Comparison of ENCODE assay signal across 1 cellular context in the genomic region with DNA sequence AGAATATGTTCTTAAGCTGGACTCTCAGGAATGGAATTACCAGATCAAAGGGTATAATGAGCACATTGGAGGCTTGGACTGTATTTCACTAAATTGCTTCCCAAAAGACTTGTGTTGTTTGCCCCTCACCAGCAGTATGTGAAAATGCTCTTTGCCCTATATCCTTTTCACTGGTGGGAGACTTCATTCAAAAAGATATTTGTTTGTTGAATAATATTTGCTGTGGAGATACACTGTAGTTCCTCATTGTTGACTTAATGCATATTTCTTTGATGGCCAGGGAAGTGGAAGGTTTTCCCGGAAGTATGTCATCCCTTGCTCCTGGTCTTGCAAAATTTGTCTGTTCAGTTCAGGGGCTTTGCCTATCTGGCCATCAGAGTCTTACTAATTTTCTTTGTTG.
TF ChIP-seq lines count a peak whose summit lies in the region.

No MANE protein-coding gene starts in this region.

TF ChIP-seq in HepG2, 621 proteins besides CTCF, POLR2A, EP300 and RAD21 (continued from another document and continues in another):
- peak; percentile 95 for TF ChIP-seq ARID3A (IDR thresholded peaks at IDR 0.05; ENCODE audit: low read depth, low read length)
- TF ChIP-seq JUN (CRISPR knock-in tag; IDR thresholded peaks at IDR 0.05) = peak; percentile 75; the same call in 1 of the 2 replicates
- peak; percentile 93 for TF ChIP-seq KDM6A (CRISPR knock-in tag; IDR thresholded peaks at IDR 0.05; ENCODE audit: low read depth)
- peak; percentile 30 for TF ChIP-seq ZEB1 (IDR thresholded peaks at IDR 0.05; ENCODE audit: insufficient replicate concordance, low read depth)
- TF ChIP-seq ZZZ3 (CRISPR knock-in tag; IDR thresholded peaks at IDR 0.05; ENCODE audit: borderline replicate concordance) = no peak
- peak; percentile 85 for TF ChIP-seq NCOR1 (IDR thresholded peaks at IDR 0.05; ENCODE audit: borderline replicate concordance, low read length)
- TF ChIP-seq, protein P1, sequence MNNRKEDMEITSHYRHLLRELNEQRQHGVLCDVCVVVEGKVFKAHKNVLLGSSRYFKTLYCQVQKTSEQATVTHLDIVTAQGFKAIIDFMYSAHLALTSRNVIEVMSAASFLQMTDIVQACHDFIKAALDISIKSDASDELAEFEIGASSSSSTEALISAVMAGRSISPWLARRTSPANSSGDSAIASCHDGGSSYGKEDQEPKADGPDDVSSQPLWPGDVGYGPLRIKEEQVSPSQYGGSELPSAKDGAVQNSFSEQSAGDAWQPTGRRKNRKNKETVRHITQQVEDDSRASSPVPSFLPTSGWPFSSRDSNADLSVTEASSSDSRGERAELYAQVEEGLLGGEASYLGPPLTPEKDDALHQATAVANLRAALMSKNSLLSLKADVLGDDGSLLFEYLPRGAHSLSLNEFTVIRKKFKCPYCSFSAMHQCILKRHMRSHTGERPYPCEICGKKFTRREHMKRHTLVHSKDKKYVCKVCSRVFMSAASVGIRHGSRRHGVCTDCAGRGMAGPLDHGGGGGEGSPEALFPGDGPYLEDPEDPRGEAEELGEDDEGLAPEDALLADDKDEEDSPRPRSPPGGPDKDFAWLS (CRISPR knock-in tag; IDR thresholded peaks at IDR 0.05; ENCODE audit: borderline replicate concordance) = no peak
- TF ChIP-seq, protein P2, sequence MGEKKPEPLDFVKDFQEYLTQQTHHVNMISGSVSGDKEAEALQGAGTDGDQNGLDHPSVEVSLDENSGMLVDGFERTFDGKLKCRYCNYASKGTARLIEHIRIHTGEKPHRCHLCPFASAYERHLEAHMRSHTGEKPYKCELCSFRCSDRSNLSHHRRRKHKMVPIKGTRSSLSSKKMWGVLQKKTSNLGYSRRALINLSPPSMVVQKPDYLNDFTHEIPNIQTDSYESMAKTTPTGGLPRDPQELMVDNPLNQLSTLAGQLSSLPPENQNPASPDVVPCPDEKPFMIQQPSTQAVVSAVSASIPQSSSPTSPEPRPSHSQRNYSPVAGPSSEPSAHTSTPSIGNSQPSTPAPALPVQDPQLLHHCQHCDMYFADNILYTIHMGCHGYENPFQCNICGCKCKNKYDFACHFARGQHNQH (CRISPR knock-in tag; IDR thresholded peaks at IDR 0.05) = peak; percentile 64; the same call in 1 of the 2 replicates
- TF ChIP-seq, protein P3, sequence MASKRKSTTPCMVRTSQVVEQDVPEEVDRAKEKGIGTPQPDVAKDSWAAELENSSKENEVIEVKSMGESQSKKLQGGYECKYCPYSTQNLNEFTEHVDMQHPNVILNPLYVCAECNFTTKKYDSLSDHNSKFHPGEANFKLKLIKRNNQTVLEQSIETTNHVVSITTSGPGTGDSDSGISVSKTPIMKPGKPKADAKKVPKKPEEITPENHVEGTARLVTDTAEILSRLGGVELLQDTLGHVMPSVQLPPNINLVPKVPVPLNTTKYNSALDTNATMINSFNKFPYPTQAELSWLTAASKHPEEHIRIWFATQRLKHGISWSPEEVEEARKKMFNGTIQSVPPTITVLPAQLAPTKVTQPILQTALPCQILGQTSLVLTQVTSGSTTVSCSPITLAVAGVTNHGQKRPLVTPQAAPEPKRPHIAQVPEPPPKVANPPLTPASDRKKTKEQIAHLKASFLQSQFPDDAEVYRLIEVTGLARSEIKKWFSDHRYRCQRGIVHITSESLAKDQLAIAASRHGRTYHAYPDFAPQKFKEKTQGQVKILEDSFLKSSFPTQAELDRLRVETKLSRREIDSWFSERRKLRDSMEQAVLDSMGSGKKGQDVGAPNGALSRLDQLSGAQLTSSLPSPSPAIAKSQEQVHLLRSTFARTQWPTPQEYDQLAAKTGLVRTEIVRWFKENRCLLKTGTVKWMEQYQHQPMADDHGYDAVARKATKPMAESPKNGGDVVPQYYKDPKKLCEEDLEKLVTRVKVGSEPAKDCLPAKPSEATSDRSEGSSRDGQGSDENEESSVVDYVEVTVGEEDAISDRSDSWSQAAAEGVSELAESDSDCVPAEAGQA (IDR thresholded peaks at IDR 0.05; ENCODE audit: low read depth) = peak; percentile 56; the same call in 1 of the 2 replicates
- TF ChIP-seq, protein P3 (CRISPR knock-in tag; IDR thresholded peaks at IDR 0.05; ENCODE audit: borderline replicate concordance) = no peak; the same call in 1 of the 2 replicates
- peak; percentile 67; the same call in 1 of the 2 replicates for TF ChIP-seq HNF4G (IDR thresholded peaks at IDR 0.05; ENCODE audit: borderline replicate concordance, low read depth, low read length)
- TF ChIP-seq HNF4G (CRISPR knock-in tag; IDR thresholded peaks at IDR 0.05; ENCODE audit: borderline replicate concordance, low read depth) = no peak; the same call in 1 of the 2 replicates
- TF ChIP-seq ZNF350 (CRISPR knock-in tag; IDR thresholded peaks at IDR 0.05; ENCODE audit: borderline replicate concordance, low read depth) = no peak
- peak; percentile 77 for TF ChIP-seq ZMYM4 (CRISPR knock-in tag; IDR thresholded peaks at IDR 0.05)
- TF ChIP-seq ETV6 (CRISPR knock-in tag; conservative IDR thresholded peaks at IDR 0.05) = peak; percentile 100
- TF ChIP-seq NR1H2 (CRISPR knock-in tag; IDR thresholded peaks at IDR 0.05; ENCODE audit: borderline replicate concordance, low read depth) = no peak
- TF ChIP-seq ELF3 (CRISPR knock-in tag; IDR thresholded peaks at IDR 0.05) = peak; percentile 96
- TF ChIP-seq SIX1 (CRISPR knock-in tag; IDR thresholded peaks at IDR 0.05; ENCODE audit: borderline replicate concordance) = peak; percentile 77; the same call in 1 of the 2 replicates
- peak; percentile 95; the same call in 1 of the 2 replicates for TF ChIP-seq ZBTB20 (CRISPR knock-in tag; IDR thresholded peaks at IDR 0.05; ENCODE audit: borderline replicate concordance, low read depth)
- TF ChIP-seq CREM (IDR thresholded peaks at IDR 0.05) = peak; percentile 95
- TF ChIP-seq CREM (CRISPR knock-in tag; IDR thresholded peaks at IDR 0.05) = no peak
- TF ChIP-seq, protein P4, sequence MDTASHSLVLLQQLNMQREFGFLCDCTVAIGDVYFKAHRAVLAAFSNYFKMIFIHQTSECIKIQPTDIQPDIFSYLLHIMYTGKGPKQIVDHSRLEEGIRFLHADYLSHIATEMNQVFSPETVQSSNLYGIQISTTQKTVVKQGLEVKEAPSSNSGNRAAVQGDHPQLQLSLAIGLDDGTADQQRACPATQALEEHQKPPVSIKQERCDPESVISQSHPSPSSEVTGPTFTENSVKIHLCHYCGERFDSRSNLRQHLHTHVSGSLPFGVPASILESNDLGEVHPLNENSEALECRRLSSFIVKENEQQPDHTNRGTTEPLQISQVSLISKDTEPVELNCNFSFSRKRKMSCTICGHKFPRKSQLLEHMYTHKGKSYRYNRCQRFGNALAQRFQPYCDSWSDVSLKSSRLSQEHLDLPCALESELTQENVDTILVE (CRISPR knock-in tag; IDR thresholded peaks at IDR 0.05) = no peak
- no peak for TF ChIP-seq TRIM24 (CRISPR knock-in tag; IDR thresholded peaks at IDR 0.05)
- TF ChIP-seq, protein P5, sequence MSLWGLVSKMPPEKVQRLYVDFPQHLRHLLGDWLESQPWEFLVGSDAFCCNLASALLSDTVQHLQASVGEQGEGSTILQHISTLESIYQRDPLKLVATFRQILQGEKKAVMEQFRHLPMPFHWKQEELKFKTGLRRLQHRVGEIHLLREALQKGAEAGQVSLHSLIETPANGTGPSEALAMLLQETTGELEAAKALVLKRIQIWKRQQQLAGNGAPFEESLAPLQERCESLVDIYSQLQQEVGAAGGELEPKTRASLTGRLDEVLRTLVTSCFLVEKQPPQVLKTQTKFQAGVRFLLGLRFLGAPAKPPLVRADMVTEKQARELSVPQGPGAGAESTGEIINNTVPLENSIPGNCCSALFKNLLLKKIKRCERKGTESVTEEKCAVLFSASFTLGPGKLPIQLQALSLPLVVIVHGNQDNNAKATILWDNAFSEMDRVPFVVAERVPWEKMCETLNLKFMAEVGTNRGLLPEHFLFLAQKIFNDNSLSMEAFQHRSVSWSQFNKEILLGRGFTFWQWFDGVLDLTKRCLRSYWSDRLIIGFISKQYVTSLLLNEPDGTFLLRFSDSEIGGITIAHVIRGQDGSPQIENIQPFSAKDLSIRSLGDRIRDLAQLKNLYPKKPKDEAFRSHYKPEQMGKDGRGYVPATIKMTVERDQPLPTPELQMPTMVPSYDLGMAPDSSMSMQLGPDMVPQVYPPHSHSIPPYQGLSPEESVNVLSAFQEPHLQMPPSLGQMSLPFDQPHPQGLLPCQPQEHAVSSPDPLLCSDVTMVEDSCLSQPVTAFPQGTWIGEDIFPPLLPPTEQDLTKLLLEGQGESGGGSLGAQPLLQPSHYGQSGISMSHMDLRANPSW (CRISPR knock-in tag; IDR thresholded peaks at IDR 0.05; ENCODE audit: borderline replicate concordance) = 0 out of 2 replicates have a peak, but pooled peaks have one; percentile 18
- 0 out of 2 replicates have a peak, but pooled peaks have one; percentile 33 for TF ChIP-seq PRDM10 (CRISPR knock-in tag; IDR thresholded peaks at IDR 0.05; ENCODE audit: low read depth)
- peak; percentile 98 for TF ChIP-seq ETV5 (CRISPR knock-in tag; IDR thresholded peaks at IDR 0.05; ENCODE audit: borderline replicate concordance)
- TF ChIP-seq HDAC2 (CRISPR knock-in tag; IDR thresholded peaks at IDR 0.05) = peak; percentile 88
- peak; percentile 98 for TF ChIP-seq RXRB (CRISPR knock-in tag; IDR thresholded peaks at IDR 0.05; ENCODE audit: borderline replicate concordance)
- TF ChIP-seq ZNF670 (CRISPR knock-in tag; IDR thresholded peaks at IDR 0.05; ENCODE audit: borderline replicate concordance) = 0 out of 2 replicates have a peak, but pooled peaks have one; percentile 35
- peak; percentile 96 for TF ChIP-seq MED1 (CRISPR knock-in tag; IDR thresholded peaks at IDR 0.05)
- no peak for TF ChIP-seq ZFP36 (IDR thresholded peaks at IDR 0.05; ENCODE audit: borderline replicate concordance, low read depth, low read length, partially characterized antibody)
- TF ChIP-seq MYNN (CRISPR knock-in tag; IDR thresholded peaks at IDR 0.05; ENCODE audit: low read depth) = no peak
- peak; percentile 89 for TF ChIP-seq CEBPB (IDR thresholded peaks at IDR 0.05; ENCODE audit: borderline replicate concordance, low read depth, low read length)
- peak; percentile 57; the same call in 1 of the 2 replicates for TF ChIP-seq SMYD3 (CRISPR knock-in tag; IDR thresholded peaks at IDR 0.05)
- no peak for TF ChIP-seq ZFY (CRISPR knock-in tag; IDR thresholded peaks at IDR 0.05)
- no peak for TF ChIP-seq PRMT3 (CRISPR knock-in tag; IDR thresholded peaks at IDR 0.05; ENCODE audit: borderline replicate concordance, low read depth)
- no peak; the same call in 1 of the 2 replicates for TF ChIP-seq LCORL (IDR thresholded peaks at IDR 0.05)
- peak; percentile 90 for TF ChIP-seq LCORL (CRISPR knock-in tag; IDR thresholded peaks at IDR 0.05)
- TF ChIP-seq ZBTB21 (CRISPR knock-in tag; IDR thresholded peaks at IDR 0.05) = peak; percentile 85
